ENCODE assay signal across 8 cellular contexts in the genomic region with DNA sequence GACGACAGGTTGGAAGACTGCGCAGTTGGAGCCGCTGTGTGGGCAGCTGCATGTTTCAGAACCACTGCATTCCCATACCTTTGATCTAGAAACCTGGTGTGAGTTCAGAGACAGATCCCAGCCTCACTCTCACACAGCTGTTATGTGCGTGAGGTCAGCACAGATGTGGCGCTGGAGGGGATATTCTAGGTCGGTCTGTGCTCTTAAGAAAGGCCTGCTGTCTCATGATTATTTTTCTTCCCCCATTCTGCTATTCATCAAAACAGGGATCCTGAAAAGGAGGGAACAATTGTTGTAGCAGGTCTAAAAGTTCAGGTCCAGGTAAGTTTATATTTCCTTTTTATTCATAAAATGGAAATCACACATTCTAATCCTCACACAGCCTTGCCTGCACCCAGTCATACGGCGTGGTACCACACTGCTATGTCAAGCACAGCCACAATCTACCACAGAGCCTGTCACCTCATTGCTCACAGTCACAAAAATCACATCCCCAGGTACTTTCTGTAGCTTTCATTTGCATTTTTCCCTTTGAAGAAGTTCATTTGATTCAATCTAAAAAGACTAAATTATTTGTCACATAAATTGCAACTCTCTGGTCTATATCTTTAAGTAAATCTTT. TPM values are rescaled to one million over a fixed set of nuclear protein-coding genes. Genes with fewer than 3 reads are reported as not detected.
DNase-seq lines count a peak whose midpoint lies in the region; ATAC-seq and TF ChIP-seq lines count a peak whose summit lies in the region.

No MANE protein-coding gene starts in this region.

- H3K27ac ChIP-seq in SJSA1 (peak overlapping the region; percentile 53), psoas muscle (peak overlapping the region; percentile 86)

- H3K4me1 ChIP-seq in SJSA1 (replicated peaks) (peaks cover 8% of the 10 kb centered on the region), psoas muscle (peaks cover 18% of the 10 kb centered on the region)

- 60 to 62% (median 61%) methylated on average over 8 of the region's 8 CpGs for WGBS in psoas muscle, 3 donors

- intact Hi-C loops in psoas muscle (cut with DNase I), result loop anchor here in 1 of 2 donors (2.0 kb wide), 1 partner anchor 27 kb away; the partner anchor contains the start of gene PSMC4

- ATAC-seq in GM18505 (IDR thresholded peaks at IDR 0.05; ENCODE audit: unreplicated experiment) (peak; percentile 12), psoas muscle (peak in 1 of 4 donors; percentile 14), HG02852 (IDR thresholded peaks at IDR 0.05; ENCODE audit: unreplicated experiment) (no peak), GM18517 (IDR thresholded peaks at IDR 0.05; ENCODE audit: unreplicated experiment) (no peak)

- no peak for TF ChIP-seq CTCF in epithelial cell of esophagus (IDR thresholded peaks at IDR 0.05; ENCODE audit: insufficient read depth, low read depth, low read length, missing control alignments)
- TF ChIP-seq CTCF in psoas muscle (IDR thresholded peaks at IDR 0.05), result no peak

- H3K27me3 ChIP-seq in SJSA1 (replicated peaks) (no peaks in the 10 kb centered on the region), psoas muscle (ENCODE audit: insufficient read depth in 3 of 3, low read length in 2 of 3) (no peaks in the 10 kb centered on the region)

- 0 out of 2 replicates have a peak, but pooled peaks cover 8% of the 10 kb centered on the region for H3K9me3 ChIP-seq in SJSA1 (replicated peaks)
- H3K9me3 ChIP-seq in psoas muscle, result no peaks in the 10 kb centered on the region

- no peak for TF ChIP-seq POLR2A in GM18505 (IDR thresholded peaks at IDR 0.05; ENCODE audit: borderline replicate concordance, extremely low read depth, insufficient read depth, insufficient read length)

- H3K4me3 ChIP-seq in SJSA1 (peak overlapping the region; percentile 51), epithelial cell of esophagus (ENCODE audit: low read length) (peak overlapping the region; percentile 95), psoas muscle (peak overlapping the region; percentile 96)

- DNase-seq in SJSA1 (ENCODE audit: low read depth in 1 of 2, low spot score in 2 of 2), result no peak
- peak; percentile 5 for DNase-seq in epithelial cell of esophagus (ENCODE audit: low read depth)
- no peak for DNase-seq in psoas muscle
- DNase-seq in inferior parietal cortex (ENCODE audit: extremely low spot score), result no peak
- DNase-seq in NCI-H345 (lab: John Stamatoyannopoulos, UW), result no peak

- H3K36me3 ChIP-seq in SJSA1 (0 out of 2 replicates have a peak, but pooled peaks cover 5% of the 10 kb centered on the region), psoas muscle (ENCODE audit: insufficient read depth in 1 of 2, low read depth in 1 of 2) (peaks cover 0 to 35% of the 10 kb centered on the region in 2 donors)

RNA-seq across cellular contexts. Expression of gene ZNF546, which starts 0.8 kb away (rescaled TPM):
- 2.9 and 5.6 TPM in 2 replicates for total RNA-seq in SJSA1 (2014; rRNA removed; shearing (Covaris generic))
- total RNA-seq in psoas muscle, result 1 to 10 TPM; 3.7 to 9.2 (median 6.4) TPM
- polyA plus RNA-seq in psoas muscle, result 1 to 10 TPM; 1.0 to 6.2 (median 1.9) TPM

RNA-seq across cellular contexts. Expression of gene PSMC4, which starts 26.7 kb away (rescaled TPM):
- total RNA-seq in SJSA1 (2014; rRNA removed; shearing (Covaris generic)), result 137 and 174 TPM in 2 replicates
- total RNA-seq in psoas muscle, result 100 to 1,000 TPM in 2 of 4 donors, 10 to 100 TPM in 2; 76.0 to 154 (median 104) TPM
- 100 to 1,000 TPM; 132 to 310 (median 229) TPM for polyA plus RNA-seq in psoas muscle

RNA-seq across cellular contexts. Expression of gene ZNF780B, which starts 58.3 kb away (rescaled TPM):
- total RNA-seq in SJSA1 (2014; rRNA removed; shearing (Covaris generic)), result 17.1 and 55.6 TPM in 2 replicates
- total RNA-seq in psoas muscle, result 1 to 10 TPM; 4.3 to 8.8 (median 6.6) TPM
- 1 to 10 TPM; 1.7 to 9.1 (median 2.3) TPM for polyA plus RNA-seq in psoas muscle
